Comparison of ENCODE assay signal across 8 cellular contexts in the genomic region with DNA sequence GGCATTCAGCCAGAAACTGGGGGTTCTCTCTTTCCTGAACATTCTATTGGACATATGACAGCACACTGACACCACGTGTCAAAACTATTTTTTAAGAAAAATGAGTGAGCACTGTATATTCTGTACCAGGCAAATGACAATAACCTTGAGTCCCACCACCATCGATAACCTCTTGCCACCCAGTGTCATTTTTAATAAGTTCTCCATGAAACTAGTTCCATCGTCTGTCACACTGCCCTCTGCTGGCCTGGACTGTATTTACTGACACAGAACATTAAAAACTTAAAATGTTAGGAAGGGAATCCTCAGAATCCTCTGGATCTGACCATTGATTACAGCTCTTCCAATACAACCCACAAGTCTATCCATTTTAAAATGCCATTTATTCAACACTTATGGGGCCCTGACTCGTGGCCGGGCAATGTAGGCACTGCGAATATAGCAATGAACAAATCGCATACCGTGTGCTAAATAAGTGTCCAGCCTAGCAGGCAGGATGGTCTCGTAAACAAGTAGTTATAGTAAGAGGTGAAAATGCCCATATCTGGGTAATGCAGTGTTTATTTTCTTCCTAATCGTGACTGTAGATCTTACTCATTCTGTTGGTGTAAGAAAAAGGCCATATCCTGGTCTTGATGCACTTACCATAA. TPM values are rescaled to one million over a fixed set of nuclear protein-coding genes. Genes with fewer than 3 reads are reported as not detected.
DNase-seq lines count a peak whose midpoint lies in the region; ATAC-seq, FAIRE-seq and TF ChIP-seq lines count a peak whose summit lies in the region.

No MANE protein-coding gene starts in this region.

- peak; percentile 2 to 44 (median 11) for DNase-seq in CD4-positive, CD25-positive, alpha-beta regulatory T cell
- DNase-seq in H54 (ENCODE audit: insufficient read length, low spot score) (peak; percentile 4), RKO (ENCODE audit: low spot score) (peak; percentile 55), astrocyte of the hippocampus (ENCODE audit: low read depth, low spot score) (peak; percentile 56), iPS DF 6.9 (ENCODE audit: low read depth, low spot score) (peak; percentile 31)
- peak; percentile 69 for DNase-seq in stimulated activated CD4-positive, alpha-beta T cell treated with anti-CD3 and anti-CD28 coated beads, Interleukin-15, amount 100 ng/mL, for 24 hours

- no peaks in the 10 kb centered on the region for H3K4me1 Mint-ChIP-seq in CD4-positive, CD25-positive, alpha-beta regulatory T cell
- H3K4me1 Mint-ChIP-seq in activated T-helper 17 cell treated with anti-CD3 and anti-CD28 coated beads, Interleukin-2, amount 50 U/mL, for 72 hours, result no peaks in the 10 kb centered on the region

- H3K9me3 ChIP-seq in CD4-positive, CD25-positive, alpha-beta regulatory T cell (ENCODE audit: control insufficient read depth in 2 of 2, low read length in 2 of 2), result no peaks in the 10 kb centered on the region
- no peaks in the 10 kb centered on the region for H3K9me3 ChIP-seq in iPS DF 6.9 (ENCODE audit: control insufficient read depth, insufficient read depth, low read length)

- no peaks in the 10 kb centered on the region for H3K36me3 ChIP-seq in CD4-positive, CD25-positive, alpha-beta regulatory T cell (ENCODE audit: control insufficient read depth, insufficient read depth, low read length)
- no peaks in the 10 kb centered on the region for H3K36me3 ChIP-seq in iPS DF 6.9 (ENCODE audit: control insufficient read depth, insufficient read depth, low read length)

- WGBS in iPS DF 6.9 (ENCODE audit: insufficient coverage, insufficient read length), result no CpG with 5 or more reads among the region's 10 CpGs

- no peak for ATAC-seq in CD4-positive, CD25-positive, alpha-beta regulatory T cell (ENCODE audit: low read depth in 2 of 2)
- ATAC-seq in GM18517 (IDR thresholded peaks at IDR 0.05; ENCODE audit: unreplicated experiment), result no peak
- no peak for ATAC-seq in activated T-helper 17 cell treated with anti-CD3 and anti-CD28 coated beads, Interleukin-2, amount 50 U/mL, for 72 hours (replicated peaks)

- H3K9me3 Mint-ChIP-seq in CD4-positive, CD25-positive, alpha-beta regulatory T cell, result no peaks in the 10 kb centered on the region
- no peaks in the 10 kb centered on the region for H3K9me3 Mint-ChIP-seq in activated T-helper 17 cell treated with anti-CD3 and anti-CD28 coated beads, Interleukin-2, amount 50 U/mL, for 72 hours

- peaks cover 7% of the 10 kb centered on the region for H3K27me3 ChIP-seq in CD4-positive, CD25-positive, alpha-beta regulatory T cell (ENCODE audit: control insufficient read depth, insufficient read depth, low read length)
- no peaks in the 10 kb centered on the region for H3K27me3 ChIP-seq in iPS DF 6.9 (ENCODE audit: control insufficient read depth, insufficient read depth, low read length)

- no peaks in the 10 kb centered on the region for H3K36me3 Mint-ChIP-seq in CD4-positive, CD25-positive, alpha-beta regulatory T cell
- no peaks in the 10 kb centered on the region for H3K36me3 Mint-ChIP-seq in activated T-helper 17 cell treated with anti-CD3 and anti-CD28 coated beads, Interleukin-2, amount 50 U/mL, for 72 hours (ENCODE audit: low read depth)

- H3K27ac ChIP-seq in CD4-positive, CD25-positive, alpha-beta regulatory T cell (ENCODE audit: insufficient read depth, low read length, poor library complexity, severe bottlenecking), result no peak overlapping the region
- no peak overlapping the region for H3K27ac ChIP-seq in iPS DF 6.9 (ENCODE audit: low read length)

- H3K4me3 Mint-ChIP-seq in CD4-positive, CD25-positive, alpha-beta regulatory T cell, result no peak overlapping the region
- H3K4me3 Mint-ChIP-seq in activated T-helper 17 cell treated with anti-CD3 and anti-CD28 coated beads, Interleukin-2, amount 50 U/mL, for 72 hours, result no peak overlapping the region

- peaks cover 20% of the 10 kb centered on the region for H3K27me3 Mint-ChIP-seq in CD4-positive, CD25-positive, alpha-beta regulatory T cell
- H3K27me3 Mint-ChIP-seq in activated T-helper 17 cell treated with anti-CD3 and anti-CD28 coated beads, Interleukin-2, amount 50 U/mL, for 72 hours, result peaks cover 5% of the 10 kb centered on the region

- no peaks in the 10 kb centered on the region for H3K4me1 ChIP-seq in CD4-positive, CD25-positive, alpha-beta regulatory T cell (ENCODE audit: control insufficient read depth, insufficient read depth, low read length, poor library complexity, severe bottlenecking)
- no peaks in the 10 kb centered on the region for H3K4me1 ChIP-seq in iPS DF 6.9 (ENCODE audit: control insufficient read depth, insufficient read depth, low read length)

- H3K27ac Mint-ChIP-seq in CD4-positive, CD25-positive, alpha-beta regulatory T cell, result no peak overlapping the region
- no peak overlapping the region for H3K27ac Mint-ChIP-seq in activated T-helper 17 cell treated with anti-CD3 and anti-CD28 coated beads, Interleukin-2, amount 50 U/mL, for 72 hours

- no peak for TF ChIP-seq POLR2A in H54 (IDR thresholded peaks at IDR 0.05; ENCODE audit: low read depth, low read length)

- H3K4me3 ChIP-seq in CD4-positive, CD25-positive, alpha-beta regulatory T cell (ENCODE audit: low read depth, low read length), result no peak overlapping the region
- no peak overlapping the region for H3K4me3 ChIP-seq in iPS DF 6.9 (ENCODE audit: low read length)

- FAIRE-seq in H54 (lab: Jason Lieb, UNC), result peak; percentile 93

RNA-seq across cellular contexts. Expression of a gene that starts 35.9 kb away (rescaled TPM):
- 0.39 TPM for total RNA-seq in CD4-positive, CD25-positive, alpha-beta regulatory T cell
- under 1 TPM; 0.40 to 0.80 (median 0.60) TPM for polyA plus RNA-seq in CD4-positive, CD25-positive, alpha-beta regulatory T cell
- not detected for total RNA-seq in activated T-helper 17 cell treated with anti-CD3 and anti-CD28 coated beads, Interleukin-2, amount 50 U/mL, for 72 hours

Comparison
In these comparisons a context has a peak if more than half of its experiments do, and no peak if none do; other contexts are left out.
1. DNase-seq: peak in every context shown above with its lines; median percentile 69 in stimulated activated CD4-positive, alpha-beta T cell treated with anti-CD3 and anti-CD28 coated beads, Interleukin-15, amount 100 ng/mL, for 24 hours; 56 in astrocyte of the hippocampus; 55 in RKO; 31 in iPS DF 6.9; 11 in CD4-positive, CD25-positive, alpha-beta regulatory T cell; 4 in H54.